In the genomic region with DNA sequence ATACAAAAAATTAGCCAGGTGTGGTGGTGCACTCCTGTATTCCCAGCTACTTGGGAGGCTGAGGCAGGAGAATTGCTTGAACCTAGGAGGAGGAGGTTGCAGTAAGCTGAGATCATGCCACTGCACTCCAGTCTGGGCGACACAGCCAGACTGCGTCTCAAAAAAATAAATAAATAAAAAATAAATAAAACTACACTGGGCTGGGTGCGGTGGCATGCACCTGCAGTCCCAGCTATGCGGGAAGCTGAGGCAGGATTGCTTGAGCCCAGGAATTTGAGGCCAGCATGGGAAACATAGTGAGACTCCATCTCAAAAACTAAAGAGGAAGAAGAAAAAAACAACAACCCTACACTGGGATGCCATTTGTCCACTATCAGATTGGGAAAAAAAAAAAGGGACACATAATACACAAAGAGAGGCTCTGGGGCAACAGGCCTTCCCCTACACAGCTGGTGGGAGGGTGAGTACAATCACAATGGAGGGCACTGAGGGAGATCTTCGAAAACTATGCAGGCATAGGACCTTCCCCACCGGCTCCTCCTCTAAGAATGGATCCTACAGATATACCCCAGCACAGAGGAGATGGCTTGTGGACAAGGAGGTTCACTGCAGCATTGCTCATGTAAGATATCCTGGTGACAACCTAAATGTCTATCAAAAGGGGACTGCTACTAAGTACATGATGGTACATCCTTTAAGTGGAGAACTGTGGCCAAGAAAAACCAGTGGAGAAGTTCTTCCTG, we compare ENCODE assay signal across 10 cellular contexts. TPM values are rescaled to one million over a fixed set of nuclear protein-coding genes. Genes with fewer than 3 reads are reported as not detected.
DNase-seq lines count a peak whose midpoint lies in the region; ATAC-seq and TF ChIP-seq lines count a peak whose summit lies in the region.
"Not testable (repeated sequence)": the region's sequence is repeated elsewhere in the genome, so short reads cannot be mapped to it uniquely, and the experiment has no call there.
"Had no signal": no experiment of that assay in that cellular context is flagged by ENCODE, and none has a peak within 500 bp of the region (broad histone marks: within the 10 kb centered on the region; RNA-seq: fewer than 3 reads in every experiment).

No MANE protein-coding gene starts in this region.

- not testable (repeated sequence) for ATAC-seq in WTC11; heart left ventricle; natural killer cell treated with Interleukin-12 subunit alpha and Interleukin-12 subunit beta and Interleukin-15 and Interleukin-18, amount 100 ng/mL, for 72 hours

- peaks cover 35% of the 10 kb centered on the region for H3K36me3 ChIP-seq in CD8-positive, alpha-beta memory T cell (ENCODE audit: insufficient read depth, low read length)
- H3K36me3 ChIP-seq in adrenal gland (replicated peaks in 1 of 2) (peaks cover 0 to 59% of the 10 kb centered on the region in 2 donors), heart left ventricle (peaks cover 5 to 71% (median 63%) of the 10 kb centered on the region in 9 donors), sigmoid colon (peaks cover 33 to 63% (median 47%) of the 10 kb centered on the region in 4 donors)

- peaks cover 3 to 13% (median 6%) of the 10 kb centered on the region in 3 donors for H3K4me1 Mint-ChIP-seq in CD8-positive, alpha-beta memory T cell
- not testable (repeated sequence) for H3K4me1 Mint-ChIP-seq in WTC11
- peaks cover 0 to 10% of the 10 kb centered on the region in 2 donors for H3K4me1 Mint-ChIP-seq in natural killer cell treated with Interleukin-12 subunit alpha and Interleukin-12 subunit beta and Interleukin-15 and Interleukin-18, amount 100 ng/mL, for 72 hours (ENCODE audit: low read depth in 2 of 2)

- POLR2A ChIA-PET in CD8-positive, alpha-beta memory T cell (lab: Charles Lee); WTC11 (lab: Charles Lee): not testable (repeated sequence)

- not testable (repeated sequence) for TF ChIP-seq CTCF in WTC11 (IDR thresholded peaks at IDR 0.05); adrenal gland (IDR thresholded peaks at IDR 0.05); heart left ventricle (IDR thresholded peaks at IDR 0.05); sigmoid colon (IDR thresholded peaks at IDR 0.05)

- H3K9me3 ChIP-seq in CD8-positive, alpha-beta memory T cell (ENCODE audit: low read length); adrenal gland (replicated peaks in 1 of 3); heart left ventricle; sigmoid colon: not testable (repeated sequence)

- not testable (repeated sequence) for TF ChIP-seq EP300 in sigmoid colon (IDR thresholded peaks at IDR 0.05)

- peaks cover 9 to 61% (median 15%) of the 10 kb centered on the region in 3 donors for H3K36me3 Mint-ChIP-seq in CD8-positive, alpha-beta memory T cell
- H3K36me3 Mint-ChIP-seq in WTC11: peaks cover 23% of the 10 kb centered on the region
- not testable (repeated sequence) for H3K36me3 Mint-ChIP-seq in natural killer cell treated with Interleukin-12 subunit alpha and Interleukin-12 subunit beta and Interleukin-15 and Interleukin-18, amount 100 ng/mL, for 72 hours

- peak overlapping the region in 5 of 8 donors; percentile 20 to 58 (median 39) for H3K27ac Mint-ChIP-seq in CD8-positive, alpha-beta memory T cell
- not testable (repeated sequence) for H3K27ac Mint-ChIP-seq in WTC11; natural killer cell treated with Interleukin-12 subunit alpha and Interleukin-12 subunit beta and Interleukin-15 and Interleukin-18, amount 100 ng/mL, for 72 hours

- not testable (repeated sequence) for H3K4me3 Mint-ChIP-seq in CD8-positive, alpha-beta memory T cell; WTC11; natural killer cell treated with Interleukin-12 subunit alpha and Interleukin-12 subunit beta and Interleukin-15 and Interleukin-18, amount 100 ng/mL, for 72 hours

- not testable (repeated sequence) for H3K27ac ChIP-seq in CD8-positive, alpha-beta memory T cell (ENCODE audit: low read depth, low read length); adrenal gland; heart left ventricle; sigmoid colon

- H3K27me3 Mint-ChIP-seq in CD8-positive, alpha-beta memory T cell; WTC11 (ENCODE audit: low read depth); natural killer cell treated with Interleukin-12 subunit alpha and Interleukin-12 subunit beta and Interleukin-15 and Interleukin-18, amount 100 ng/mL, for 72 hours: not testable (repeated sequence)

- intact Hi-C loops in adrenal gland (cut with DNase I); sigmoid colon (cut with DNase I): not testable (repeated sequence)
- intact Hi-C loops in heart left ventricle (cut with DNase I): loop anchor here in 1 of 10 donors (2.0 to 10.0 kb wide), 2 partner anchors 15 to 91 kb away; no protein-coding TSS in a partner anchor

- H3K9me3 Mint-ChIP-seq in CD8-positive, alpha-beta memory T cell; WTC11; natural killer cell treated with Interleukin-12 subunit alpha and Interleukin-12 subunit beta and Interleukin-15 and Interleukin-18, amount 100 ng/mL, for 72 hours: not testable (repeated sequence)

- not testable (repeated sequence) for H3K4me3 ChIP-seq in CD8-positive, alpha-beta memory T cell (ENCODE audit: low read length); adrenal gland; heart left ventricle; sigmoid colon

- not testable (repeated sequence) for TF ChIP-seq POLR2A in adrenal gland (IDR thresholded peaks at IDR 0.05); heart left ventricle (IDR thresholded peaks at IDR 0.05); sigmoid colon (IDR thresholded peaks at IDR 0.05)

- H3K27me3 ChIP-seq in CD8-positive, alpha-beta memory T cell (ENCODE audit: insufficient read depth, low read length, poor library complexity, severe bottlenecking); adrenal gland; heart left ventricle; sigmoid colon: not testable (repeated sequence)

- WGBS in adrenal gland, 4 donors: 92 to 96% (median 94%) methylated on average over 6 of the region's 6 CpGs
- WGBS in heart left ventricle, 4 donors: 94 to 97% (median 95%) methylated on average over 6 of the region's 6 CpGs
- WGBS in sigmoid colon, 2 donors: 95 to 98% methylated on average over 6 of the region's 6 CpGs

- not testable (repeated sequence) for DNase-seq in CD8-positive, alpha-beta memory T cell
- peak; percentile 8 for DNase-seq in WTC11 (ENCODE audit: low spot score)
- peak in 4 of 7 donors; percentile 16 to 48 (median 20) for DNase-seq in adrenal gland
- peak; percentile 46 for DNase-seq in ecto neural progenitor cell (ENCODE audit: low spot score)
- peak in 3 of 5 donors; percentile 10 to 15 (median 11) for DNase-seq in heart left ventricle
- DNase-seq in natural killer cell treated with Interleukin-12 subunit alpha and Interleukin-12 subunit beta and Interleukin-15 and Interleukin-18, amount 100 ng/mL, for 72 hours (ENCODE audit: low spot score): peak; percentile 51
- peak; percentile 66 for DNase-seq in sigmoid colon

- CTCF ChIA-PET in CD8-positive, alpha-beta memory T cell (lab: Charles Lee): interaction anchor here (1.2 to 1.4 kb wide), 2 partner anchors 11 to 68 kb away, joined by 3 read pairs; no protein-coding TSS in a partner anchor
- CTCF ChIA-PET in WTC11 (lab: Charles Lee): interaction anchor here (1.4 to 2.0 kb wide), 2 partner anchors 9 to 13 kb away, joined by 4 to 8 read pairs; no protein-coding TSS in a partner anchor

- H3K4me1 ChIP-seq in CD8-positive, alpha-beta memory T cell (ENCODE audit: insufficient read depth, low read length); adrenal gland (replicated peaks in 1 of 2); heart left ventricle; sigmoid colon: not testable (repeated sequence)

RNA-seq across cellular contexts. Expression of a gene that starts 20.3 kb away (rescaled TPM):
- 1 to 10 TPM; 7.6 to 7.9 TPM for total RNA-seq in CD8-positive, alpha-beta memory T cell
- 9.7 TPM for polyA plus RNA-seq in CD8-positive, alpha-beta memory T cell
- 17.5 to 18.3 TPM (median 17.9 TPM) in 3 replicates for total RNA-seq in WTC11 (2021)
- 100 to 1,000 TPM in 4 of 8 donors, 10 to 100 TPM in 4; 46.4 to 205 (median 111) TPM for total RNA-seq in adrenal gland
- polyA plus RNA-seq in adrenal gland: 100 to 1,000 TPM in 1 of 3 donors, 10 to 100 TPM in 1, 1 to 10 TPM in 1; 7.9 to 185 (median 25.8) TPM
- total RNA-seq in heart left ventricle: 10 to 100 TPM in 8 of 9 donors, 1 to 10 TPM in 1; 4.7 to 18.2 (median 14.3) TPM
- 1 to 10 TPM; 4.4 to 4.8 TPM for polyA plus RNA-seq in heart left ventricle
- 10 to 100 TPM in 1 of 2 donors, 1 to 10 TPM in 1; 6.3 to 10.0 TPM for total RNA-seq in natural killer cell treated with Interleukin-12 subunit alpha and Interleukin-12 subunit beta and Interleukin-15 and Interleukin-18, amount 100 ng/mL, for 72 hours
- 10 to 100 TPM; 30.3 to 80.9 (median 37.2) TPM for total RNA-seq in sigmoid colon
- 10 to 100 TPM; 12.1 to 42.8 (median 21.0) TPM for polyA plus RNA-seq in sigmoid colon

RNA-seq across cellular contexts. Expression of a gene that starts 33.0 kb away (rescaled TPM):
- total RNA-seq in CD8-positive, alpha-beta memory T cell: 1,000 to 10,000 TPM; 1,293 to 1,300 TPM
- polyA plus RNA-seq in CD8-positive, alpha-beta memory T cell: not detected
- 1,028 to 1,267 TPM (median 1,197 TPM) in 3 replicates for total RNA-seq in WTC11 (2021)
- total RNA-seq in adrenal gland: 1,000 to 10,000 TPM in 3 of 8 donors, 100 to 1,000 TPM in 1, under 1 TPM in 3, not detected in 1; under 0.01 to 2,119 (median 890) TPM
- polyA plus RNA-seq in adrenal gland: not detected
- 1,000 to 10,000 TPM in 6 of 9 donors, 100 to 1,000 TPM in 1, not detected in 2; 364 to 3,776 (median 2,470) TPM for total RNA-seq in heart left ventricle
- not detected for polyA plus RNA-seq in heart left ventricle
- 1,000 to 10,000 TPM; 1,591 to 3,879 TPM for total RNA-seq in natural killer cell treated with Interleukin-12 subunit alpha and Interleukin-12 subunit beta and Interleukin-15 and Interleukin-18, amount 100 ng/mL, for 72 hours
- under 1 TPM; under 0.01 TPM for total RNA-seq in sigmoid colon
- not detected for polyA plus RNA-seq in sigmoid colon
- total RNA-seq: fibroblast of villous mesenchyme had no signal
- polyA plus RNA-seq: adipose tissue, heart right ventricle had no signal
